2 cellular contexts compared by ENCODE assay signal in the genomic region with DNA sequence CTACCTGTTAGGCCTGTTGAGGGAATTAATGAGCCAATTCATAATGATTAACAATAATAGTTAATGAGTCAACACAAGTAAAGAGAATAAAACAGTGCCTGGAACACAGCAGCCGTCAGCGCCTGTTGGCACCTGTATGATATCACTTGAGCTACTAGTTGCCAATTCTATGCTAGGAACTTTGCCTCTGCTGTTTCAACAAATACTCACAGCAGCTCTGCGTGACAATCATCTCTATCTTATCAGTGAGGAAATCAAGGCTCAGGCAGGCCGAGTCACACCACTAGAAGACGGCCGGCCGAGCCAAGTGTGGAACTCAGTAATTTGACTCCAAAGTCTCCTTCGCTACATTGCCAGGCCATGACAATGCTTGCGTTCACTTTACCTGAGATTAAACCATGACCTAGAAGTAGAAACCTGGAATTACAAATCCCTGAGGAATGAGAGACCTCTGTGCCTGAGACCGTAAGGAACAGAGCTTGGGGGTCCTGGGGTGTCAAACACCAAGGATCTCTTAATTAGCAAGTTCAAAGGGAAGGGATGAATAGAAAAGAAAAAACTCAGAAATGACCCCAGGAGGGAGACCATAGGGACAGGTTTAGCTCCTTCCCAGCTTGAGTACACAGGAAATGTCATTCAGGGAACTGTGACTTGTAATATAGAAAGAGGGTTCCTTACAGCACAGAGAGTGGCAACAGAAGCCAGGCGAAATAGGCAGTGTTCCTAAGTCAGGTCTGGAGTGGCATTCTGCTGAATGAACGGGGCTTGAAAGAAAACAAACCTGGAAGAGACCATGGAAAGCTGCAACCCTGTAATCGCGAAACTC.
TF ChIP-seq lines count a peak whose summit lies in the region.

No MANE protein-coding gene starts in this region.

TF ChIP-seq in HEK293, 187 proteins besides CTCF, POLR2A, EP300 and RAD21 (continued from another document and continues in another):
- TF ChIP-seq ZNF692 (tag by site-specific recombination; IDR thresholded peaks at IDR 0.05) (no peak), ZBTB48 (tag by site-specific recombination; IDR thresholded peaks at IDR 0.05) (no peak), ZNF302 (tag by site-specific recombination; IDR thresholded peaks at IDR 0.05; ENCODE audit: low read depth) (no peak), HOXD13 (CRISPR knock-in tag; IDR thresholded peaks at IDR 0.05; ENCODE audit: borderline replicate concordance) (no peak), SP7 (tag by site-specific recombination; IDR thresholded peaks at IDR 0.05) (0 out of 2 replicates have a peak, but pooled peaks have one; percentile 50), ZSCAN23 (tag by site-specific recombination; IDR thresholded peaks at IDR 0.05) (no peak), ZNF239 (tag by site-specific recombination; IDR thresholded peaks at IDR 0.05) (no peak), ZFHX2 (tag by site-specific recombination; conservative IDR thresholded peaks at IDR 0.05) (no peak), ZNF501 (tag by site-specific recombination; IDR thresholded peaks at IDR 0.05) (no peak), ZNF274 (IDR thresholded peaks at IDR 0.05; ENCODE audit: low read length) (no peak), ZNF274 (tag by site-specific recombination; IDR thresholded peaks at IDR 0.05; ENCODE audit: borderline replicate concordance) (no peak)
- TF ChIP-seq, protein P1, sequence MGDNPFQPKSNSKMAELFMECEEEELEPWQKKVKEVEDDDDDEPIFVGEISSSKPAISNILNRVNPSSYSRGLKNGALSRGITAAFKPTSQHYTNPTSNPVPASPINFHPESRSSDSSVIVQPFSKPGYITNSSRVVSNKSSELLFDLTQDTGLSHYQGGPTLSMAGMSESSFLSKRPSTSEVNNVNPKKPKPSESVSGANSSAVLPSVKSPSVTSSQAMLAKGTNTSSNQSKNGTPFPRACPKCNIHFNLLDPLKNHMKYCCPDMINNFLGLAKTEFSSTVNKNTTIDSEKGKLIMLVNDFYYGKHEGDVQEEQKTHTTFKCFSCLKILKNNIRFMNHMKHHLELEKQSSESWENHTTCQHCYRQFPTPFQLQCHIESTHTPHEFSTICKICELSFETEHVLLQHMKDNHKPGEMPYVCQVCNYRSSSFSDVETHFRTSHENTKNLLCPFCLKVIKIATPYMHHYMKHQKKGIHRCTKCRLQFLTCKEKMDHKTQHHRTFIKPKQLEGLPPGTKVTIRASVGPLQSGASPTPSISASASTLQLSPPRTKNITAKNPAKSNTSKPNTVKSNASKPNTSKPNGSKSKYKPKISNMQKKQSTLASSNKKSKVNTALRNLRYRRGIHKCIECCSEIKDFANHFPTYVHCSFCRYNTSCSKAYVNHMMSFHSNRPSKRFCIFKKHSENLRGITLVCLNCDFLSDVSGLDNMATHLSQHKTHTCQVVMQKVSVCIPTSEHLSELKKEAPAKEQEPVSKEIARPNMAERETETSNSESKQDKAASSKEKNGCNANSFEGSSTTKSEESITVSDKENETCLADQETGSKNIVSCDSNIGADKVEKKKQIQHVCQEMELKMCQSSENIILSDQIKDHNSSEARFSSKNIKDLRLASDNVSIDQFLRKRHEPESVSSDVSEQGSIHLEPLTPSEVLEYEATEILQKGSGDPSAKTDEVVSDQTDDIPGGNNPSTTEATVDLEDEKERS (tag by site-specific recombination; IDR thresholded peaks at IDR 0.05): no peak
- TF ChIP-seq, protein P2, sequence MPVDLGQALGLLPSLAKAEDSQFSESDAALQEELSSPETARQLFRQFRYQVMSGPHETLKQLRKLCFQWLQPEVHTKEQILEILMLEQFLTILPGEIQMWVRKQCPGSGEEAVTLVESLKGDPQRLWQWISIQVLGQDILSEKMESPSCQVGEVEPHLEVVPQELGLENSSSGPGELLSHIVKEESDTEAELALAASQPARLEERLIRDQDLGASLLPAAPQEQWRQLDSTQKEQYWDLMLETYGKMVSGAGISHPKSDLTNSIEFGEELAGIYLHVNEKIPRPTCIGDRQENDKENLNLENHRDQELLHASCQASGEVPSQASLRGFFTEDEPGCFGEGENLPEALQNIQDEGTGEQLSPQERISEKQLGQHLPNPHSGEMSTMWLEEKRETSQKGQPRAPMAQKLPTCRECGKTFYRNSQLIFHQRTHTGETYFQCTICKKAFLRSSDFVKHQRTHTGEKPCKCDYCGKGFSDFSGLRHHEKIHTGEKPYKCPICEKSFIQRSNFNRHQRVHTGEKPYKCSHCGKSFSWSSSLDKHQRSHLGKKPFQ (tag by site-specific recombination; IDR thresholded peaks at IDR 0.05): peak; percentile 54; the same call in 1 of the 2 replicates
- TF ChIP-seq, protein P3, sequence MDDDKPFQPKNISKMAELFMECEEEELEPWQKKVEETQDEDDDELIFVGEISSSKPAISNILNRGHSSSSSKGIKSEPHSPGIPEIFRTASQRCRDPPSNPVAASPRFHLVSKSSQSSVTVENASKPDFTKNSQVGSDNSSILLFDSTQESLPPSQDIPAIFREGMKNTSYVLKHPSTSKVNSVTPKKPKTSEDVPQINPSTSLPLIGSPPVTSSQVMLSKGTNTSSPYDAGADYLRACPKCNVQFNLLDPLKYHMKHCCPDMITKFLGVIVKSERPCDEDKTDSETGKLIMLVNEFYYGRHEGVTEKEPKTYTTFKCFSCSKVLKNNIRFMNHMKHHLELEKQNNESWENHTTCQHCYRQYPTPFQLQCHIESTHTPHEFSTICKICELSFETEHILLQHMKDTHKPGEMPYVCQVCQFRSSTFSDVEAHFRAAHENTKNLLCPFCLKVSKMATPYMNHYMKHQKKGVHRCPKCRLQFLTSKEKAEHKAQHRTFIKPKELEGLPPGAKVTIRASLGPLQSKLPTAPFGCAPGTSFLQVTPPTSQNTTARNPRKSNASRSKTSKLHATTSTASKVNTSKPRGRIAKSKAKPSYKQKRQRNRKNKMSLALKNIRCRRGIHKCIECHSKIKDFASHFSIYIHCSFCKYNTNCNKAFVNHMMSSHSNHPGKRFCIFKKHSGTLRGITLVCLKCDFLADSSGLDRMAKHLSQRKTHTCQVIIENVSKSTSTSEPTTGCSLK (tag by site-specific recombination; IDR thresholded peaks at IDR 0.05): no peak

TF ChIP-seq in SK-N-SH, 30 proteins besides CTCF, POLR2A, EP300 and RAD21 (continued from another document):
- no peak for TF ChIP-seq SMC3 (IDR thresholded peaks at IDR 0.05; ENCODE audit: low read depth, low read length)
- TF ChIP-seq EZH2phosphoT487 (IDR thresholded peaks at IDR 0.05; ENCODE audit: borderline replicate concordance, low read depth): no peak
- TF ChIP-seq, protein P4, sequence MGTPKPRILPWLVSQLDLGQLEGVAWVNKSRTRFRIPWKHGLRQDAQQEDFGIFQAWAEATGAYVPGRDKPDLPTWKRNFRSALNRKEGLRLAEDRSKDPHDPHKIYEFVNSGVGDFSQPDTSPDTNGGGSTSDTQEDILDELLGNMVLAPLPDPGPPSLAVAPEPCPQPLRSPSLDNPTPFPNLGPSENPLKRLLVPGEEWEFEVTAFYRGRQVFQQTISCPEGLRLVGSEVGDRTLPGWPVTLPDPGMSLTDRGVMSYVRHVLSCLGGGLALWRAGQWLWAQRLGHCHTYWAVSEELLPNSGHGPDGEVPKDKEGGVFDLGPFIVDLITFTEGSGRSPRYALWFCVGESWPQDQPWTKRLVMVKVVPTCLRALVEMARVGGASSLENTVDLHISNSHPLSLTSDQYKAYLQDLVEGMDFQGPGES (IDR thresholded peaks at IDR 0.05; ENCODE audit: low read depth, low read length): no peak
- TF ChIP-seq RXRA (IDR thresholded peaks at IDR 0.05; ENCODE audit: borderline replicate concordance, low read depth): peak; percentile 84; the same call in 1 of the 2 replicates
- peak; percentile 57; the same call in 1 of the 2 replicates for TF ChIP-seq MEF2A (IDR thresholded peaks at IDR 0.05; ENCODE audit: borderline replicate concordance, low read depth)
- TF ChIP-seq, protein P5, sequence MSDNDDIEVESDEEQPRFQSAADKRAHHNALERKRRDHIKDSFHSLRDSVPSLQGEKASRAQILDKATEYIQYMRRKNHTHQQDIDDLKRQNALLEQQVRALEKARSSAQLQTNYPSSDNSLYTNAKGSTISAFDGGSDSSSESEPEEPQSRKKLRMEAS (IDR thresholded peaks at IDR 0.05; ENCODE audit: low read depth): peak; percentile 62
- TF ChIP-seq, protein P6, sequence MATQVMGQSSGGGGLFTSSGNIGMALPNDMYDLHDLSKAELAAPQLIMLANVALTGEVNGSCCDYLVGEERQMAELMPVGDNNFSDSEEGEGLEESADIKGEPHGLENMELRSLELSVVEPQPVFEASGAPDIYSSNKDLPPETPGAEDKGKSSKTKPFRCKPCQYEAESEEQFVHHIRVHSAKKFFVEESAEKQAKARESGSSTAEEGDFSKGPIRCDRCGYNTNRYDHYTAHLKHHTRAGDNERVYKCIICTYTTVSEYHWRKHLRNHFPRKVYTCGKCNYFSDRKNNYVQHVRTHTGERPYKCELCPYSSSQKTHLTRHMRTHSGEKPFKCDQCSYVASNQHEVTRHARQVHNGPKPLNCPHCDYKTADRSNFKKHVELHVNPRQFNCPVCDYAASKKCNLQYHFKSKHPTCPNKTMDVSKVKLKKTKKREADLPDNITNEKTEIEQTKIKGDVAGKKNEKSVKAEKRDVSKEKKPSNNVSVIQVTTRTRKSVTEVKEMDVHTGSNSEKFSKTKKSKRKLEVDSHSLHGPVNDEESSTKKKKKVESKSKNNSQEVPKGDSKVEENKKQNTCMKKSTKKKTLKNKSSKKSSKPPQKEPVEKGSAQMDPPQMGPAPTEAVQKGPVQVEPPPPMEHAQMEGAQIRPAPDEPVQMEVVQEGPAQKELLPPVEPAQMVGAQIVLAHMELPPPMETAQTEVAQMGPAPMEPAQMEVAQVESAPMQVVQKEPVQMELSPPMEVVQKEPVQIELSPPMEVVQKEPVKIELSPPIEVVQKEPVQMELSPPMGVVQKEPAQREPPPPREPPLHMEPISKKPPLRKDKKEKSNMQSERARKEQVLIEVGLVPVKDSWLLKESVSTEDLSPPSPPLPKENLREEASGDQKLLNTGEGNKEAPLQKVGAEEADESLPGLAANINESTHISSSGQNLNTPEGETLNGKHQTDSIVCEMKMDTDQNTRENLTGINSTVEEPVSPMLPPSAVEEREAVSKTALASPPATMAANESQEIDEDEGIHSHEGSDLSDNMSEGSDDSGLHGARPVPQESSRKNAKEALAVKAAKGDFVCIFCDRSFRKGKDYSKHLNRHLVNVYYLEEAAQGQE (IDR thresholded peaks at IDR 0.05; ENCODE audit: low read depth, low read length): no peak
- peak; percentile 79 for TF ChIP-seq FOSL2 (IDR thresholded peaks at IDR 0.05; ENCODE audit: borderline replicate concordance, low read depth)
- no peak for TF ChIP-seq USF2 (IDR thresholded peaks at IDR 0.05; ENCODE audit: borderline replicate concordance, low read depth, low read length)
- peak; percentile 64; the same call in 1 of the 2 replicates for TF ChIP-seq TEAD4 (IDR thresholded peaks at IDR 0.05; ENCODE audit: borderline replicate concordance, insufficient read depth)
- TF ChIP-seq YY1 (IDR thresholded peaks at IDR 0.05; ENCODE audit: low read depth): peak; percentile 8; the same call in 1 of the 2 replicates
- no peak for TF ChIP-seq MXI1 (IDR thresholded peaks at IDR 0.05; ENCODE audit: low read depth, low read length)
- TF ChIP-seq RFX5 (IDR thresholded peaks at IDR 0.05; ENCODE audit: low read length): no peak
- no peak for TF ChIP-seq GATA2 (CRISPR knock-in tag; IDR thresholded peaks at IDR 0.05)
- peak; percentile 91 for TF ChIP-seq NFIC (IDR thresholded peaks at IDR 0.05; ENCODE audit: borderline replicate concordance)
- peak; percentile 68; the same call in 1 of the 2 replicates for TF ChIP-seq ZBTB33 (IDR thresholded peaks at IDR 0.05; ENCODE audit: borderline replicate concordance, low read depth)
- no peak for TF ChIP-seq GABPA (IDR thresholded peaks at IDR 0.05; ENCODE audit: low read depth)
- TF ChIP-seq SIN3A (IDR thresholded peaks at IDR 0.05; ENCODE audit: borderline replicate concordance, low read depth, low read length): no peak
- TF ChIP-seq, protein P7, sequence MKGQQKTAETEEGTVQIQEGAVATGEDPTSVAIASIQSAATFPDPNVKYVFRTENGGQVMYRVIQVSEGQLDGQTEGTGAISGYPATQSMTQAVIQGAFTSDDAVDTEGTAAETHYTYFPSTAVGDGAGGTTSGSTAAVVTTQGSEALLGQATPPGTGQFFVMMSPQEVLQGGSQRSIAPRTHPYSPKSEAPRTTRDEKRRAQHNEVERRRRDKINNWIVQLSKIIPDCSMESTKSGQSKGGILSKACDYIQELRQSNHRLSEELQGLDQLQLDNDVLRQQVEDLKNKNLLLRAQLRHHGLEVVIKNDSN (IDR thresholded peaks at IDR 0.05; ENCODE audit: borderline replicate concordance, low read depth): no peak
- peak; percentile 88 for TF ChIP-seq TCF12 (IDR thresholded peaks at IDR 0.05)
- TF ChIP-seq FOXM1 (IDR thresholded peaks at IDR 0.05; ENCODE audit: low read depth): 0 out of 2 replicates have a peak, but pooled peaks have one; percentile 63
- TF ChIP-seq, protein P8, sequence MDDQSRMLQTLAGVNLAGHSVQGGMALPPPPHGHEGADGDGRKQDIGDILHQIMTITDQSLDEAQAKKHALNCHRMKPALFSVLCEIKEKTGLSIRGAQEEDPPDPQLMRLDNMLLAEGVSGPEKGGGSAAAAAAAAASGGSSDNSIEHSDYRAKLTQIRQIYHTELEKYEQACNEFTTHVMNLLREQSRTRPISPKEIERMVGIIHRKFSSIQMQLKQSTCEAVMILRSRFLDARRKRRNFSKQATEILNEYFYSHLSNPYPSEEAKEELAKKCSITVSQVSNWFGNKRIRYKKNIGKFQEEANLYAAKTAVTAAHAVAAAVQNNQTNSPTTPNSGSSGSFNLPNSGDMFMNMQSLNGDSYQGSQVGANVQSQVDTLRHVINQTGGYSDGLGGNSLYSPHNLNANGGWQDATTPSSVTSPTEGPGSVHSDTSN (IDR thresholded peaks at IDR 0.05): peak; percentile 90
